Comparison of ENCODE assay signal across 23 cellular contexts in the genomic region with DNA sequence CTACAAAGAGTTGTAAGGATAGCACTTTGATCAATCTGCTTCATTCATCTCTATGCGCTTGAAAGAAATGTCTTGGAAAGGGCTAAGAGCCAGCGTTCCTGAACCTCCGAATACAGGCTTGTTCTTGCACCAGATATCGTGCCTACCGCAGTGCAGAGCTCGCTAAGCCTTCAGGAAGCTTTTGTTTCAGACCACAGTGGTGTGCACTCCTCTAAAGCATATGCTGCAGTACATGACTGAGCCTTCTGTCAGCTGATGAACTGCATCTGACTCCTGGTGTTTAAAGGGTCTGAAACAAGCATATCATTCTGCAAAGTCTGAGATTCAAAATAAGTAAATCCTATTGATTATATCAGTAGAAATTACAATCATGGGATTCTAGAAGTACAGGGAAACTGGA.
"Had no signal": no experiment of that assay in that cellular context is flagged by ENCODE, and none has a peak within 500 bp of the region (broad histone marks: within the 10 kb centered on the region; RNA-seq: fewer than 3 reads in every experiment).

No MANE protein-coding gene starts in this region.

- H3K9me3 ChIP-seq: left lung, mucosa of descending colon, prostate gland, right atrium auricular region, sigmoid colon, stomach, thyroid gland had no signal

- DNase-seq: dermis blood vessel endothelial cell; effector memory CD4-positive, alpha-beta T cell; heart left ventricle; left cardiac atrium; left lung; mesenchymal stem cell; mucosa of descending colon; naive B cell; nucleus accumbens; sigmoid colon; stimulated activated CD4-positive, alpha-beta T cell treated with anti-CD3 and anti-CD28 coated beads, Interleukin-2, amount 100 ng/mL, for 24 hours; stimulated activated CD4-positive, alpha-beta T cell treated with anti-CD3 and anti-CD28 coated beads, Interleukin-4, amount 100 ng/mL, for 24 hours; stimulated activated naive CD4-positive, alpha-beta T cell treated with Interleukin-2 at 50 U/mL for 16 hours; stomach; thyroid gland had no signal

- ATAC-seq: heart left ventricle; left cardiac atrium; left lung; mucosa of descending colon; natural killer cell treated with Interleukin-12 subunit alpha and Interleukin-12 subunit beta and Interleukin-15 and Interleukin-18, amount 100 ng/mL, for 72 hours; stimulated activated effector memory CD8-positive, alpha-beta T cell treated with anti-CD3 and anti-CD28 coated beads, Interleukin-12 subunit alpha, Interleukin-12 subunit beta, amount 100 ng/mL, for 72 hours had no signal

- H3K4me1 ChIP-seq: heart left ventricle, left lung, prostate gland, right atrium auricular region, sigmoid colon, stomach had no signal

- H3K27me3 Mint-ChIP-seq: naive B cell; natural killer cell treated with Interleukin-12 subunit alpha and Interleukin-12 subunit beta and Interleukin-15 and Interleukin-18, amount 100 ng/mL, for 72 hours had no signal

- H3K4me2 ChIP-seq: hepatocyte had no signal

- H3K27ac Mint-ChIP-seq: mesothelial cell of epicardium; naive B cell; natural killer cell treated with Interleukin-12 subunit alpha and Interleukin-12 subunit beta and Interleukin-15 and Interleukin-18, amount 100 ng/mL, for 72 hours; stimulated activated effector memory CD8-positive, alpha-beta T cell treated with anti-CD3 and anti-CD28 coated beads, Interleukin-12 subunit alpha, Interleukin-12 subunit beta, amount 100 ng/mL, for 72 hours; type B pancreatic cell had no signal

- H3K36me3 ChIP-seq: heart left ventricle, left lung, prostate gland, right atrium auricular region, sigmoid colon, stomach, thyroid gland had no signal

- H3K4me1 Mint-ChIP-seq: naive B cell; stimulated activated effector memory CD8-positive, alpha-beta T cell treated with anti-CD3 and anti-CD28 coated beads, Interleukin-12 subunit alpha, Interleukin-12 subunit beta, amount 100 ng/mL, for 72 hours had no signal

- H2AFZ ChIP-seq: hepatocyte had no signal

- H3K36me3 Mint-ChIP-seq: mesothelial cell of epicardium; naive B cell; stimulated activated effector memory CD8-positive, alpha-beta T cell treated with anti-CD3 and anti-CD28 coated beads, Interleukin-12 subunit alpha, Interleukin-12 subunit beta, amount 100 ng/mL, for 72 hours; type B pancreatic cell had no signal

- H3K79me2 ChIP-seq: hepatocyte had no signal

- H3K27me3 ChIP-seq: heart left ventricle, hepatocyte, left lung, right atrium auricular region, sigmoid colon, stomach, thyroid gland had no signal

- H3K4me3 ChIP-seq: coronary artery, heart left ventricle, hepatocyte, left lung, mucosa of descending colon, prostate gland, right atrium auricular region, sigmoid colon, stomach, thyroid gland had no signal

- H3K27ac ChIP-seq: coronary artery, heart left ventricle, hepatocyte, left lung, prostate gland, right atrium auricular region, sigmoid colon, stomach, thyroid gland had no signal

- H3K9me3 Mint-ChIP-seq: type B pancreatic cell had no signal

- H3K4me3 Mint-ChIP-seq: mesothelial cell of epicardium; naive B cell; natural killer cell treated with Interleukin-12 subunit alpha and Interleukin-12 subunit beta and Interleukin-15 and Interleukin-18, amount 100 ng/mL, for 72 hours; stimulated activated effector memory CD8-positive, alpha-beta T cell treated with anti-CD3 and anti-CD28 coated beads, Interleukin-12 subunit alpha, Interleukin-12 subunit beta, amount 100 ng/mL, for 72 hours; type B pancreatic cell had no signal
